ENCODE assay signal across 14 cellular contexts in the genomic region with DNA sequence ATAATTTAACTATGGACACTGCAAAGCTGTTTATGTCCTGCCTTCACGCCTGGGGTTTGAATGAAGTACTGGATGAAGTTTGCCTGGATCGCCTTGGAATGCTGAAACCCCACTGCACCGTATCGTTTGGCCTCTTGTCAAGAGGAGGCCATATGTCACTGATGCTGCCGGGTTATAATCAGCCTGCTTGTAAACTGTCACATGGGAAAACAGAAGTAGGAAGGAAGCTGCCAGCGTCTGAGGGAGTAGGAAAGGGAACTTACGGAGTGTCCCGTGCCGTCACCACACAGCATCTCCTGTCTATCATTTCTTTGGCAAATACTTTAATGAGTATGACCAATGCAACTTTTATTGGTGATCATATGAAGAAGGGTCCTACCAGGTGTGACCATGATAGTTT.
DNase-seq lines count a peak whose midpoint lies in the region; ATAC-seq, FAIRE-seq and TF ChIP-seq lines count a peak whose summit lies in the region.
"Had no signal": no experiment of that assay in that cellular context is flagged by ENCODE, and none has a peak within 500 bp of the region (broad histone marks: within the 10 kb centered on the region; RNA-seq: fewer than 3 reads in every experiment).

No MANE protein-coding gene starts in this region.

- ATAC-seq in heart left ventricle (peak in 3 of 4 donors; percentile 43 to 71 (median 54)), gastrocnemius medialis (no peak)
- no peak for ATAC-seq in naive thymus-derived CD8-positive, alpha-beta T cell
- ATAC-seq: K562 had no signal

- H3K27me3 Mint-ChIP-seq in glutamatergic neuron (ENCODE audit: unreplicated experiment) = peaks cover 10% of the 10 kb centered on the region
- H3K27me3 Mint-ChIP-seq in naive thymus-derived CD8-positive, alpha-beta T cell = no peaks in the 10 kb centered on the region
- H3K27me3 Mint-ChIP-seq: activated B cell treated with CpG ODN at 0.5 μM for 24 hours had no signal

- H3K4me1 Mint-ChIP-seq in glutamatergic neuron (ENCODE audit: low read depth, unreplicated experiment) = peaks cover 26% of the 10 kb centered on the region
- H3K4me1 Mint-ChIP-seq in naive thymus-derived CD8-positive, alpha-beta T cell = peaks cover 0 to 3% (median 0%) of the 10 kb centered on the region in 4 donors
- H3K4me1 Mint-ChIP-seq: activated B cell treated with CpG ODN at 0.5 μM for 24 hours had no signal

- H3K9me3 Mint-ChIP-seq in glutamatergic neuron (ENCODE audit: unreplicated experiment) = peaks cover 11% of the 10 kb centered on the region
- H3K9me3 Mint-ChIP-seq in naive thymus-derived CD8-positive, alpha-beta T cell = no peaks in the 10 kb centered on the region
- H3K9me3 Mint-ChIP-seq: activated B cell treated with CpG ODN at 0.5 μM for 24 hours had no signal

- POLR2A ChIA-PET in naive thymus-derived CD8-positive, alpha-beta T cell (lab: Charles Lee) = no interaction called here

- H3K27ac ChIP-seq in heart left ventricle = no peak overlapping the region
- no peak overlapping the region for H3K27ac ChIP-seq in right atrium auricular region
- H3K27ac ChIP-seq in gastrocnemius medialis = no peak overlapping the region
- no peak overlapping the region for H3K27ac ChIP-seq in vagina
- H3K27ac ChIP-seq: coronary artery had no signal

- H3K27ac Mint-ChIP-seq in glutamatergic neuron (ENCODE audit: unreplicated experiment) = peak overlapping the region; percentile 100
- no peak overlapping the region for H3K27ac Mint-ChIP-seq in naive thymus-derived CD8-positive, alpha-beta T cell
- H3K27ac Mint-ChIP-seq: activated B cell treated with CpG ODN at 0.5 μM for 24 hours had no signal

- DNase-seq in heart left ventricle (peak in 2 of 5 donors; percentile 9 to 34), right atrium auricular region (ENCODE audit: low spot score) (no peak), NOMO-1 treated with dmso at 0.1 percent for 144 hours (lab: John Stamatoyannopoulos, UW; ENCODE audit: unreplicated experiment) (peak; percentile 4), glutamatergic neuron (peak; percentile 47), gastrocnemius medialis (peak; percentile 7 to 13), vagina (ENCODE audit: extremely low spot score in 2 of 2) (no peak), GM12891 (ENCODE audit: insufficient read length, low spot score) (no peak)
- no peak for DNase-seq in naive thymus-derived CD8-positive, alpha-beta T cell
- DNase-seq: activated B cell treated with CpG ODN at 0.5 μM for 24 hours, NCI-H1092 treated with DMSO at 0.1 percent for 48 hours, NCI-H226 had no signal

- no peaks in the 10 kb centered on the region for H3K27me3 ChIP-seq in heart left ventricle
- H3K27me3 ChIP-seq in right atrium auricular region = no peaks in the 10 kb centered on the region
- H3K27me3 ChIP-seq in gastrocnemius medialis = no peaks in the 10 kb centered on the region
- no peaks in the 10 kb centered on the region for H3K27me3 ChIP-seq in vagina

- no peak for FAIRE-seq in GM12891 (lab: Jason Lieb, UNC)
- FAIRE-seq: frontal cortex, K562 had no signal

- intact Hi-C loops in heart left ventricle (cut with DNase I) = loop anchor here in 2 of 10 donors (10.0 kb wide), 2 partner anchors 688 to 808 kb away; no protein-coding TSS in a partner anchor
- intact Hi-C loops in gastrocnemius medialis (cut with DNase I; ENCODE audit: low total_unique reads) = no loop called here
- intact Hi-C loops in vagina (cut with DNase I) = no loop called here

- H3K36me3 ChIP-seq in heart left ventricle = peaks cover 0 to 28% (median 5%) of the 10 kb centered on the region in 9 donors
- no peaks in the 10 kb centered on the region for H3K36me3 ChIP-seq in right atrium auricular region
- H3K36me3 ChIP-seq in gastrocnemius medialis = no peaks in the 10 kb centered on the region
- H3K36me3 ChIP-seq in vagina = no peaks in the 10 kb centered on the region

- TF ChIP-seq CTCF in heart left ventricle (IDR thresholded peaks at IDR 0.05) = no peak
- TF ChIP-seq CTCF in right atrium auricular region (IDR thresholded peaks at IDR 0.05) = no peak
- TF ChIP-seq CTCF in glutamatergic neuron (IDR thresholded peaks at IDR 0.05; ENCODE audit: partially characterized antibody, unreplicated experiment) = no peak
- no peak for TF ChIP-seq CTCF in gastrocnemius medialis (IDR thresholded peaks at IDR 0.05 in 4 of 5, conservative IDR thresholded peaks at IDR 0.05 in 1 of 5)
- TF ChIP-seq CTCF in vagina (IDR thresholded peaks at IDR 0.05) = no peak

- in situ Hi-C loops in gastrocnemius medialis (cut with MboI; ENCODE audit: low sequenced_read_pairs in 4 of 4) = no loop called here

- 24 to 37% (median 28%) methylated on average over 9 of the region's 9 CpGs for WGBS in heart left ventricle, 4 donors

- H3K4me1 ChIP-seq in heart left ventricle (peaks cover 0 to 11% (median 4%) of the 10 kb centered on the region in 12 donors), right atrium auricular region (no peaks in the 10 kb centered on the region), gastrocnemius medialis (no peaks in the 10 kb centered on the region), vagina (no peaks in the 10 kb centered on the region)

- no peaks in the 10 kb centered on the region for H3K36me3 Mint-ChIP-seq in glutamatergic neuron (ENCODE audit: unreplicated experiment)
- peaks cover 11 to 41% (median 32%) of the 10 kb centered on the region in 3 donors for H3K36me3 Mint-ChIP-seq in naive thymus-derived CD8-positive, alpha-beta T cell

- H3K4me3 ChIP-seq in heart left ventricle (no peak overlapping the region), right atrium auricular region (no peak overlapping the region), gastrocnemius medialis (no peak overlapping the region), vagina (no peak overlapping the region)
- H3K4me3 ChIP-seq: coronary artery, K562 had no signal

- peaks cover 0 to 8% (median 0%) of the 10 kb centered on the region in 12 donors for H3K9me3 ChIP-seq in heart left ventricle
- no peaks in the 10 kb centered on the region for H3K9me3 ChIP-seq in right atrium auricular region
- no peaks in the 10 kb centered on the region for H3K9me3 ChIP-seq in gastrocnemius medialis
- no peaks in the 10 kb centered on the region for H3K9me3 ChIP-seq in vagina

- TF ChIP-seq POLR2A in heart left ventricle (IDR thresholded peaks at IDR 0.05) (no peak), gastrocnemius medialis (IDR thresholded peaks at IDR 0.05) (no peak), vagina (IDR thresholded peaks at IDR 0.05) (no peak), GM12891 (IDR thresholded peaks at IDR 0.05; ENCODE audit: low read depth, low read length) (no peak)

- H3K4me3 Mint-ChIP-seq in glutamatergic neuron (ENCODE audit: unreplicated experiment) = peak overlapping the region; percentile 90
- no peak overlapping the region for H3K4me3 Mint-ChIP-seq in naive thymus-derived CD8-positive, alpha-beta T cell
- H3K4me3 Mint-ChIP-seq: activated B cell treated with CpG ODN at 0.5 μM for 24 hours had no signal

TF ChIP-seq in GM12891, 5 proteins besides CTCF, POLR2A, EP300 and RAD21:
- TF ChIP-seq POLR2AphosphoS5 (IDR thresholded peaks at IDR 0.05; ENCODE audit: low read depth, low read length) (no peak), PAX5 (IDR thresholded peaks at IDR 0.05; ENCODE audit: insufficient read depth, low read length, severe bottlenecking) (no peak), TAF1 (IDR thresholded peaks at IDR 0.05; ENCODE audit: low read depth, low read length) (no peak), SPI1 (IDR thresholded peaks at IDR 0.05; ENCODE audit: low read depth, low read length) (no peak), POU2F2 (IDR thresholded peaks at IDR 0.05; ENCODE audit: low read depth, low read length) (no peak)

Comparison
In these comparisons a context has a peak if more than half of its experiments do, and no peak if none do; other contexts are left out.
1. ATAC-seq: peak in heart left ventricle (3 of 4); none in gastrocnemius medialis (0 of 2) and naive thymus-derived CD8-positive, alpha-beta T cell (0 of 2).
2. DNase-seq: peak in NOMO-1 treated with dmso at 0.1 percent for 144 hours (single experiment), glutamatergic neuron (single experiment) and gastrocnemius medialis (2 of 2); none in right atrium auricular region (single experiment), naive thymus-derived CD8-positive, alpha-beta T cell (0 of 10), vagina (0 of 2) and GM12891 (single experiment).